ENCODE assay signal across 8 cellular contexts in genomic region chr4:145216532-145216931, GRCh38. TPM values are rescaled to one million over a fixed set of nuclear protein-coding genes. Genes with fewer than 3 reads are reported as not detected.
A peak's percentile ranks its signal among the peaks of the same experiment; 100 is the strongest.
DNase-seq lines count a peak whose midpoint lies in the region; ATAC-seq, FAIRE-seq and TF ChIP-seq lines count a peak whose summit lies in the region.

No MANE protein-coding gene starts in this region.

- no peaks in the 10 kb centered on the region for H3K36me3 ChIP-seq in SU-DHL-6 (ENCODE audit: low read length)
- H3K36me3 ChIP-seq in hepatocyte (replicated peaks; ENCODE audit: insufficient read depth, low read depth), result no peaks in the 10 kb centered on the region

- H2AFZ ChIP-seq in SU-DHL-6 (ENCODE audit: low read depth, low read length, severe bottlenecking) (no peak overlapping the region), hepatocyte (no peak overlapping the region)

- DNase-seq in AG08395 (ENCODE audit: low spot score) (peak; percentile 28), GM12891 (ENCODE audit: insufficient read length, low spot score) (no peak), hepatocyte (ENCODE audit: low spot score) (no peak), midbrain (lab: John Stamatoyannopoulos, UW) (no peak), 8988T (no peak)

- no peak for TF ChIP-seq POLR2A in GM12891 (IDR thresholded peaks at IDR 0.05; ENCODE audit: low read depth, low read length)

- H3K79me2 ChIP-seq in SU-DHL-6 (ENCODE audit: insufficient read depth, low read length), result no peaks in the 10 kb centered on the region
- H3K79me2 ChIP-seq in hepatocyte, result no peaks in the 10 kb centered on the region

- no peaks in the 10 kb centered on the region for H3K4me1 ChIP-seq in hepatocyte (ENCODE audit: insufficient read depth)

- no peaks in the 10 kb centered on the region for H4K20me1 ChIP-seq in SU-DHL-6 (ENCODE audit: low read depth, low read length)
- no peaks in the 10 kb centered on the region for H4K20me1 ChIP-seq in hepatocyte (ENCODE audit: insufficient read depth, poor library complexity, severe bottlenecking)

- no peaks in the 10 kb centered on the region for H3K9me3 ChIP-seq in SU-DHL-6 (ENCODE audit: insufficient read depth, low read length)
- H3K9me3 ChIP-seq in hepatocyte (ENCODE audit: low read depth), result no peaks in the 10 kb centered on the region

- H3K4me2 ChIP-seq in SU-DHL-6 (ENCODE audit: low read depth, low read length, poor library complexity, severe bottlenecking) (no peak overlapping the region), hepatocyte (no peak overlapping the region)

- H3K27me3 ChIP-seq in SU-DHL-6 (ENCODE audit: low read length) (no peaks in the 10 kb centered on the region), hepatocyte (no peaks in the 10 kb centered on the region)

- H3K27ac ChIP-seq in SU-DHL-6 (ENCODE audit: low read depth, low read length) (no peak overlapping the region), hepatocyte (no peak overlapping the region)

- H3K4me3 ChIP-seq in SU-DHL-6 (ENCODE audit: insufficient read depth, low read length, poor library complexity, severe bottlenecking) (no peak overlapping the region), hepatocyte (no peak overlapping the region)

- no peak for ATAC-seq in GM18517 (IDR thresholded peaks at IDR 0.05; ENCODE audit: unreplicated experiment)
- ATAC-seq in HG03565 (IDR thresholded peaks at IDR 0.05; ENCODE audit: unreplicated experiment), result no peak

- no peaks in the 10 kb centered on the region for H3K9me2 ChIP-seq in SU-DHL-6 (replicated peaks; ENCODE audit: insufficient read depth, low read length)
- H3K9me2 ChIP-seq in hepatocyte (replicated peaks; ENCODE audit: insufficient read depth), result no peaks in the 10 kb centered on the region

- H3K9ac ChIP-seq in SU-DHL-6 (ENCODE audit: low read length), result no peak overlapping the region

- peak; percentile 50 for TF ChIP-seq CTCF in SU-DHL-6 (IDR thresholded peaks at IDR 0.05; ENCODE audit: insufficient read depth, low read length, poor library complexity, severe bottlenecking)
- TF ChIP-seq CTCF in hepatocyte (IDR thresholded peaks at IDR 0.05; ENCODE audit: poor library complexity), result peak; percentile 63

- H3F3A ChIP-seq in SU-DHL-6 (ENCODE audit: insufficient read depth), result no peaks in the 10 kb centered on the region

- FAIRE-seq in GM12891 (lab: Jason Lieb, UNC), result peak; percentile 38

TF ChIP-seq in GM12891, 5 proteins besides CTCF, POLR2A, EP300 and RAD21:
- TF ChIP-seq PAX5 (IDR thresholded peaks at IDR 0.05; ENCODE audit: insufficient read depth, low read length, severe bottlenecking), result no peak
- no peak for TF ChIP-seq POU2F2 (IDR thresholded peaks at IDR 0.05; ENCODE audit: low read depth, low read length)
- TF ChIP-seq POLR2AphosphoS5 (IDR thresholded peaks at IDR 0.05; ENCODE audit: low read depth, low read length), result no peak
- no peak for TF ChIP-seq SPI1 (IDR thresholded peaks at IDR 0.05; ENCODE audit: low read depth, low read length)
- no peak for TF ChIP-seq TAF1 (IDR thresholded peaks at IDR 0.05; ENCODE audit: low read depth, low read length)
TF ChIP-seq in GM12891: peak in this region for 0.

RNA-seq across cellular contexts. Expression of gene OTUD4, which starts 36.1 kb away (rescaled TPM):
- 6.3 TPM for polyA plus RNA-seq in GM12891 (2012; ENCODE audit: low read depth, missing spikeins)
- total RNA-seq in hepatocyte, result 20.6 and 23.9 TPM in 2 replicates
- polyA plus RNA-seq in hepatocyte, result 10.9 and 12.9 TPM in 2 replicates
